ENCODE assay signal across 8 cellular contexts in genomic region chr13:35953537-35954206, GRCh38.
DNase-seq lines count a peak whose midpoint lies in the region; ATAC-seq, FAIRE-seq and TF ChIP-seq lines count a peak whose summit lies in the region.

No MANE protein-coding gene starts in this region.

- peaks cover 0 to 3% of the 10 kb centered on the region in 2 donors for H3K9me3 ChIP-seq in stomach smooth muscle (ENCODE audit: control insufficient read depth in 2 of 2, low read length in 2 of 2)
- H3K9me3 ChIP-seq in CD4-positive, alpha-beta T cell (ENCODE audit: control insufficient read depth, low read length): no peaks in the 10 kb centered on the region

- no peak for FAIRE-seq in bronchial epithelial cell (lab: Jason Lieb, UNC)
- FAIRE-seq in islet of Langerhans (lab: Jason Lieb, UNC): peak; percentile 99

- peak; percentile 91 for DNase-seq in BJ (ENCODE audit: low read depth)
- peak; percentile 83 for DNase-seq in HFFc6
- DNase-seq in NCI-H460 (ENCODE audit: extremely low read depth, low read depth): peak; percentile 56
- DNase-seq in bronchial epithelial cell (ENCODE audit: low read depth): peak; percentile 58
- DNase-seq in CD4-positive, alpha-beta T cell: no peak
- DNase-seq in activated T-cell treated with anti-CD3 and anti-CD28 coated beads, Interleukin-2, amount 50 U/mL, for 48 hours: no peak

- no peaks in the 10 kb centered on the region for H3K27me3 ChIP-seq in BJ (ENCODE audit: control insufficient read depth, insufficient read depth, low read length)
- no peaks in the 10 kb centered on the region for H3K27me3 ChIP-seq in bronchial epithelial cell (ENCODE audit: control insufficient read depth, insufficient read depth, low read length)
- H3K27me3 ChIP-seq in stomach smooth muscle (ENCODE audit: control insufficient read depth in 1 of 2, insufficient read depth in 2 of 2, low read length in 2 of 2): no peaks in the 10 kb centered on the region
- H3K27me3 ChIP-seq in CD4-positive, alpha-beta T cell (ENCODE audit: control insufficient read depth, insufficient read depth, low read length): no peaks in the 10 kb centered on the region

- peak overlapping the region; percentile 18 for H3K27ac ChIP-seq in stomach smooth muscle (ENCODE audit: low read length)
- H3K27ac ChIP-seq in CD4-positive, alpha-beta T cell (ENCODE audit: low read depth, low read length): no peak overlapping the region

- POLR2A ChIA-PET in BJ (lab: Charles Lee): interaction anchor here (0.6 kb wide), 2 partner anchors 474 to 1090 kb away, joined by 3 to 4 read pairs; no protein-coding TSS in a partner anchor
- POLR2A ChIA-PET in CD4-positive, alpha-beta T cell (lab: Charles Lee): no interaction called here

- peak overlapping the region; percentile 48; the same call in 1 of the 2 replicates for H3K27ac Mint-ChIP-seq in HFFc6
- no peak overlapping the region for H3K27ac Mint-ChIP-seq in CD4-positive, alpha-beta T cell

- ATAC-seq in CD4-positive, alpha-beta T cell (ENCODE audit: poor library complexity): no peak

- H3K36me3 Mint-ChIP-seq in HFFc6 (ENCODE audit: low read depth): no peaks in the 10 kb centered on the region
- no peaks in the 10 kb centered on the region for H3K36me3 Mint-ChIP-seq in CD4-positive, alpha-beta T cell (ENCODE audit: low read depth)

- peaks cover 13% of the 10 kb centered on the region for H3K4me1 ChIP-seq in stomach smooth muscle (ENCODE audit: control insufficient read depth, insufficient read depth, low read length)

- TF ChIP-seq CTCF in BJ (IDR thresholded peaks at IDR 0.05; ENCODE audit: insufficient read depth, low read depth, low read length): peak; percentile 73
- TF ChIP-seq CTCF in HFFc6 (IDR thresholded peaks at IDR 0.05): peak; percentile 79
- TF ChIP-seq CTCF in bronchial epithelial cell (IDR thresholded peaks at IDR 0.05; ENCODE audit: insufficient read depth, low read length, severe bottlenecking): peak; percentile 68
- no peak for TF ChIP-seq CTCF in CD4-positive, alpha-beta T cell (IDR thresholded peaks at IDR 0.05)

- H3K4me3 ChIP-seq in BJ (ENCODE audit: low read depth, low read length) (no peak overlapping the region), bronchial epithelial cell (ENCODE audit: low read depth, low read length) (no peak overlapping the region), stomach smooth muscle (ENCODE audit: low read length in 2 of 2) (no peak overlapping the region)

- peaks cover 8% of the 10 kb centered on the region; the same call in 1 of the 2 replicates for H3K27me3 Mint-ChIP-seq in HFFc6 (ENCODE audit: insufficient read depth)
- no peaks in the 10 kb centered on the region for H3K27me3 Mint-ChIP-seq in CD4-positive, alpha-beta T cell

- H3K4me1 Mint-ChIP-seq in HFFc6 (ENCODE audit: low read depth): peaks cover 12% of the 10 kb centered on the region
- no peaks in the 10 kb centered on the region for H3K4me1 Mint-ChIP-seq in CD4-positive, alpha-beta T cell (ENCODE audit: low read depth)

- peak overlapping the region; percentile 74 for H3K4me3 Mint-ChIP-seq in HFFc6
- H3K4me3 Mint-ChIP-seq in CD4-positive, alpha-beta T cell: no peak overlapping the region

- CTCF ChIA-PET in BJ (lab: Yijun Ruan, JAX): interaction anchor here (0.6 to 2.1 kb wide), 28 partner anchors 9 to 859 kb away, joined by 3 to 8 read pairs (median 4); no protein-coding TSS in a partner anchor
- CTCF ChIA-PET in CD4-positive, alpha-beta T cell (lab: Charles Lee): no interaction called here

- no peak overlapping the region for H3K9ac ChIP-seq in stomach smooth muscle (ENCODE audit: low read length in 2 of 2)

- H3K36me3 ChIP-seq in BJ (ENCODE audit: control insufficient read depth, insufficient read depth, low read length): no peaks in the 10 kb centered on the region
- no peaks in the 10 kb centered on the region for H3K36me3 ChIP-seq in bronchial epithelial cell (ENCODE audit: control insufficient read depth, insufficient read depth, low read length)
- H3K36me3 ChIP-seq in stomach smooth muscle (ENCODE audit: control insufficient read depth in 2 of 2, insufficient read depth in 2 of 2, low read length in 2 of 2): no peaks in the 10 kb centered on the region

- H3K9me3 Mint-ChIP-seq in HFFc6: no peaks in the 10 kb centered on the region
- H3K9me3 Mint-ChIP-seq in CD4-positive, alpha-beta T cell: peaks cover 4% of the 10 kb centered on the region

- intact Hi-C loops in CD4-positive, alpha-beta T cell (cut with DNase I, micrococcal nuclease): no loop called here

Comparison
In these comparisons a context has a peak if more than half of its experiments do, and no peak if none do; other contexts are left out.
1. DNase-seq: peak in BJ (single experiment), HFFc6 (single experiment), NCI-H460 (single experiment) and bronchial epithelial cell (single experiment); none in CD4-positive, alpha-beta T cell (0 of 10) and activated T-cell treated with anti-CD3 and anti-CD28 coated beads, Interleukin-2, amount 50 U/mL, for 48 hours (0 of 2).